20 cellular contexts compared by ENCODE assay signal in the genomic region with DNA sequence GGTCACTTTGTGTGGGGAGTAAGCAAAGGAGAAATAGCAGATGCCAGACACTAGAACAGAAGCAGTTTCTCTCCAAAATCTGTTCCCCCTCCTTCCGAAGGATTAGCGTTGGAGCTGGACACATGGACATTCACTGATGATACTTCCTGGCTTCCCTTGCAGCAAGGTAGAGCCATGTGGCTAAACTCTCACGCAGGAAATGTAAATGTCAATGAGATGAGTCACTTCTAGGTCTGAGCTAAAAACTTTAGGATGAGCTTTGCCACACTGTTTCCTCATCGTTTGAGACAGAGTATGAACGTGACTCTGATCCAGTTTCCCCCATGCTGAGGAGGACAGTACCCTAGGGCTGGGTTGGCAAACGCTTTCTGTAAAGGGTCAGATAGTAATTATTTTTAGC. TPM values are rescaled to one million over a fixed set of nuclear protein-coding genes. Genes with fewer than 3 reads are reported as not detected.
DNase-seq lines count a peak whose midpoint lies in the region; ATAC-seq, FAIRE-seq and TF ChIP-seq lines count a peak whose summit lies in the region.
"Had no signal": no experiment of that assay in that cellular context is flagged by ENCODE, and none has a peak within 500 bp of the region (broad histone marks: within the 10 kb centered on the region; RNA-seq: fewer than 3 reads in every experiment).

No MANE protein-coding gene starts in this region.

- no peaks in the 10 kb centered on the region for H3K4me1 ChIP-seq in GM12878 (ENCODE audit: control insufficient read depth, insufficient read depth, low read length)

- H3K4me3 ChIP-seq in GM12878, result no peak overlapping the region
- H3K4me3 ChIP-seq: hepatocyte, stomach had no signal

- no peak; the same call in 2 of the 3 replicates for ATAC-seq in GM12878
- ATAC-seq: effector memory CD8-positive, alpha-beta T cell had no signal

- POLR2A ChIA-PET in GM12878 (lab: Charles Lee), result no interaction called here

- CTCF ChIA-PET in GM12878 (lab: Yijun Ruan, JAX), result interaction anchor here (0.6 to 3.8 kb wide), 7 partner anchors 7 to 936 kb away, joined by 3 to 11 read pairs (median 3); no protein-coding TSS in a partner anchor

- TF ChIP-seq RAD21 in Ishikawa (IDR thresholded peaks at IDR 0.05; ENCODE audit: low read depth) (no peak), GM12878 (IDR thresholded peaks at IDR 0.05; ENCODE audit: insufficient read depth, low read depth, low read length) (no peak)

- peak; percentile 27 for FAIRE-seq in GM12878 (lab: Jason Lieb, UNC)
- FAIRE-seq: GM12892 had no signal

- in situ Hi-C loops in GM12878 (cut with MboI), result no loop called here

- H3K9ac ChIP-seq in GM12878 (ENCODE audit: control insufficient read depth, insufficient read depth, low read length), result no peak overlapping the region

- SMC1A ChIA-PET in GM12878 (lab: Charles Lee; ENCODE audit: uncharacterized antibody, unreplicated experiment), result interaction anchor here (1.8 kb wide), 1 partner anchor 10 kb away, joined by 6 read pairs; no protein-coding TSS in a partner anchor

- no peak for TF ChIP-seq CTCF in GM12878 (IDR thresholded peaks at IDR 0.05 in 2 of 3, conservative IDR thresholded peaks at IDR 0.05 in 1 of 3; ENCODE audit: control insufficient read depth in 2 of 3, extremely low read depth in 1 of 3, insufficient read depth in 1 of 3, low read depth in 3 of 3, low read length in 3 of 3)

- peak; percentile 90 for DNase-seq in EL
- DNase-seq in GM12878 (ENCODE audit: low read depth, low spot score), result no peak
- DNase-seq in non-pigmented ciliary epithelial cell (ENCODE audit: low read depth), result peak; percentile 19
- no peak for DNase-seq in GOT3 (lab: John Stamatoyannopoulos, UW)
- DNase-seq in NCI-H2227 (lab: John Stamatoyannopoulos, UW; ENCODE audit: unreplicated experiment), result no peak
- DNase-seq in islet precursor cell, result no peak
- DNase-seq in NCI-H1092 treated with DMSO at 0.1 percent for 48 hours (lab: John Stamatoyannopoulos, UW), result no peak
- DNase-seq: activated CD4-positive, alpha-beta memory T cell treated with anti-CD3 and anti-CD28 coated beads for 36 hours; amniotic stem cell; Calu3; effector memory CD8-positive, alpha-beta T cell; NCI-H146; NK-92 treated with Interleukin-12 subunit alpha and Interleukin-12 subunit beta, amount 100 ng/mL, for 24 hours; stomach had no signal

- no peaks in the 10 kb centered on the region for H3K79me2 ChIP-seq in GM12878 (ENCODE audit: control insufficient read depth, insufficient read depth, low read length)
- H3K79me2 ChIP-seq: hepatocyte had no signal

- no TSS peak for BruUV-seq in GM12878 (replicated peaks; lab: Mats Ljungman, UMichigan)

- TF ChIP-seq POLR2A in GM12878 (IDR thresholded peaks at IDR 0.05; ENCODE audit: low read depth, low read length), result no peak

- H4K20me1 ChIP-seq in GM12878 (ENCODE audit: control insufficient read depth, insufficient read depth), result no peaks in the 10 kb centered on the region

- H3K27me3 ChIP-seq in GM12878 (replicated peaks in 1 of 2; ENCODE audit: control insufficient read depth in 2 of 2, insufficient read depth in 2 of 2, low read length in 1 of 2), result peaks cover 1 to 3% of the 10 kb centered on the region in 2 experiments; a peak in 2 of 4 replicates
- H3K27me3 ChIP-seq: hepatocyte had no signal

- no peak overlapping the region for H3K27ac ChIP-seq in GM12878 (ENCODE audit: control insufficient read depth, insufficient read depth)
- H3K27ac ChIP-seq: hepatocyte, stomach had no signal

- H3K36me3 ChIP-seq in GM12878 (ENCODE audit: control insufficient read depth in 2 of 2, insufficient read depth in 2 of 2, low read length in 1 of 2), result no peaks in the 10 kb centered on the region

- intact Hi-C loops in GM12878 (cut with micrococcal nuclease; ENCODE audit: unreplicated experiment), result no loop called here

- H3K4me2 ChIP-seq in GM12878 (ENCODE audit: control insufficient read depth, insufficient read depth), result no peak overlapping the region
- H3K4me2 ChIP-seq: hepatocyte had no signal

- H3K9me3 ChIP-seq in GM12878 (replicated peaks; ENCODE audit: control insufficient read depth, insufficient read depth, low read length), result no peaks in the 10 kb centered on the region

- H2AFZ ChIP-seq in GM12878 (ENCODE audit: control insufficient read depth, low read depth, low read length), result no peak overlapping the region
- H2AFZ ChIP-seq: hepatocyte had no signal

- RAD21 ChIA-PET in GM12878 (lab: Charles Lee; ENCODE audit: unreplicated experiment), result interaction anchor here (1.5 kb wide), 1 partner anchor 49 kb away, joined by 3 read pairs; no protein-coding TSS in a partner anchor

- TF ChIP-seq EP300 in Ishikawa (IDR thresholded peaks at IDR 0.05; ENCODE audit: borderline replicate concordance) (no peak), GM12878 (IDR thresholded peaks at IDR 0.05; ENCODE audit: borderline replicate concordance in 1 of 2, control insufficient read depth in 1 of 2, low read depth in 2 of 2, low read length in 2 of 2) (no peak)

- 71% methylated on average over 6 of the region's 6 CpGs for WGBS in GM12878 (ENCODE audit: insufficient coverage, insufficient replicate concordance, low lambda C conversion rate, missing lambda C conversion rate)

TF ChIP-seq in Ishikawa, 13 proteins besides CTCF, POLR2A, EP300 and RAD21 (continues in another document):
- no peak for TF ChIP-seq FOXM1 (IDR thresholded peaks at IDR 0.05; ENCODE audit: borderline replicate concordance, low read depth)

TF ChIP-seq in GM12878, 131 proteins besides CTCF, POLR2A, EP300 and RAD21 (continues in another document):
- no peak for TF ChIP-seq SIX5 (IDR thresholded peaks at IDR 0.05; ENCODE audit: low read depth, low read length, severe bottlenecking)

RNA-seq across cellular contexts. Expression of gene BHMT2, which starts 5.1 kb away (rescaled TPM):
- not detected in 2 replicates for total RNA-seq in GM12878 (2013; cell fraction: nucleolus; rRNA removed)
- total RNA-seq in GM12878 (2014; rRNA removed) (not detected in 2 replicates), GM12878 (2014; rRNA removed; fragmentation: Illumina TruSeq; extraction: Trizol) (not detected in 2 replicates), GM12878 (2021) (not detected in 2 replicates)
- polyA plus RNA-seq in GM12878 (2011; ENCODE audit: low read depth), result not detected
- polyA plus RNA-seq in GM12878 (2011; rRNA removed) (not detected in 2 replicates), GM12878 (2014; fragmentation: Illumina TruSeq; extraction: Trizol) (not detected in 2 replicates), GM12878 (2014; fragmentation: Nextera tagmentation; extraction: Ambion mirVana) (not detected), GM12878 (2014; rRNA removed) (not detected in 2 replicates), GM12878 (2016; fragmentation: Nextera tagmentation; extraction: Ambion mirVana) (not detected)
- polyA plus RNA-seq in GM12878 (2011; cell fraction: cytosol; rRNA removed), result not detected in 2 replicates
- not detected in 2 replicates for polyA plus RNA-seq in GM12878 (2011; cell fraction: nucleus; rRNA removed)
- polyA plus RNA-seq in GM12878 (2012), result not detected in 2 replicates
- polyA minus RNA-seq in GM12878 (2011; rRNA and poly(A)+ RNA removed), result not detected in 2 replicates
- not detected in 2 replicates for polyA minus RNA-seq in GM12878 (2011; cell fraction: cytosol; rRNA and poly(A)+ RNA removed)
- polyA minus RNA-seq in GM12878 (2011; cell fraction: nucleus; rRNA and poly(A)+ RNA removed), result not detected in 2 replicates
- total RNA-seq: activated CD4-positive, alpha-beta memory T cell treated with anti-CD3 and anti-CD28 coated beads for 36 hours; Calu3; hepatocyte; osteocyte; T-helper 1 cell treated with Interleukin-12 subunit alpha and Interleukin-12 subunit beta and Interleukin-4 antibody, amounts not matched to agents 30 ng/mL and 1 ng/mL, for 36 hours had no signal
- polyA plus RNA-seq: hepatocyte had no signal

RNA-seq across cellular contexts. Expression of gene DMGDH, which starts 5.2 kb away (rescaled TPM):
- total RNA-seq in GM12878 (2013; cell fraction: nucleolus; rRNA removed), result 0.73 and 0.86 TPM in 2 replicates
- total RNA-seq in GM12878 (2014; rRNA removed), result 0.28 and 1.1 TPM in 2 replicates
- 0.54 and 0.64 TPM in 2 replicates for total RNA-seq in GM12878 (2014; rRNA removed; fragmentation: Illumina TruSeq; extraction: Trizol)
- 0.56 TPM in 1 of 2 replicates, not detected in the other for total RNA-seq in GM12878 (2021)
- polyA plus RNA-seq in GM12878 (2011; ENCODE audit: low read depth), result not detected
- 0.45 and 0.73 TPM in 2 replicates for polyA plus RNA-seq in GM12878 (2011; rRNA removed)
- 0.42 and 0.70 TPM in 2 replicates for polyA plus RNA-seq in GM12878 (2011; cell fraction: cytosol; rRNA removed)
- polyA plus RNA-seq in GM12878 (2011; cell fraction: nucleus; rRNA removed), result 0.27 and 0.91 TPM in 2 replicates
- 0.65 and 0.95 TPM in 2 replicates for polyA plus RNA-seq in GM12878 (2012)
- polyA plus RNA-seq in GM12878 (2014; fragmentation: Illumina TruSeq; extraction: Trizol), result 0.29 and 0.90 TPM in 2 replicates
- polyA plus RNA-seq in GM12878 (2014; fragmentation: Nextera tagmentation; extraction: Ambion mirVana), result under 1 TPM in 1 of 2 experiments, not detected in 1; 0.22 TPM
- 0.25 and 1.5 TPM in 2 replicates for polyA plus RNA-seq in GM12878 (2014; rRNA removed)
- polyA plus RNA-seq in GM12878 (2016; fragmentation: Nextera tagmentation; extraction: Ambion mirVana), result under 1 TPM in 1 of 2 experiments, not detected in 1; 0.44 TPM
- polyA minus RNA-seq in GM12878 (2011; rRNA and poly(A)+ RNA removed), result 0.15 and 2.2 TPM in 2 replicates
- polyA minus RNA-seq in GM12878 (2011; cell fraction: cytosol; rRNA and poly(A)+ RNA removed), result 0.31 TPM in 1 of 2 replicates, not detected in the other
- 0.67 and 0.73 TPM in 2 replicates for polyA minus RNA-seq in GM12878 (2011; cell fraction: nucleus; rRNA and poly(A)+ RNA removed)

RNA-seq across cellular contexts. Expression of gene BHMT, which starts 37.0 kb away (rescaled TPM):
- not detected in 2 replicates for total RNA-seq in GM12878 (2013; cell fraction: nucleolus; rRNA removed)
- not detected in 2 replicates for total RNA-seq in GM12878 (2014; rRNA removed)
- total RNA-seq in GM12878 (2014; rRNA removed; fragmentation: Illumina TruSeq; extraction: Trizol), result not detected in 2 replicates
- 0.29 and 0.44 TPM in 2 replicates for total RNA-seq in GM12878 (2021)
- polyA plus RNA-seq in GM12878 (2011; ENCODE audit: low read depth), result not detected
- polyA plus RNA-seq in GM12878 (2011; rRNA removed), result not detected in 2 replicates
- not detected in 2 replicates for polyA plus RNA-seq in GM12878 (2011; cell fraction: cytosol; rRNA removed)
- not detected in 2 replicates for polyA plus RNA-seq in GM12878 (2011; cell fraction: nucleus; rRNA removed)
- polyA plus RNA-seq in GM12878 (2012), result not detected in 2 replicates
- polyA plus RNA-seq in GM12878 (2014; fragmentation: Illumina TruSeq; extraction: Trizol), result not detected in 2 replicates
- not detected for polyA plus RNA-seq in GM12878 (2014; fragmentation: Nextera tagmentation; extraction: Ambion mirVana)
- polyA plus RNA-seq in GM12878 (2014; rRNA removed), result not detected in 2 replicates
- not detected for polyA plus RNA-seq in GM12878 (2016; fragmentation: Nextera tagmentation; extraction: Ambion mirVana)
- polyA minus RNA-seq in GM12878 (2011; rRNA and poly(A)+ RNA removed), result not detected in 2 replicates
- not detected in 2 replicates for polyA minus RNA-seq in GM12878 (2011; cell fraction: cytosol; rRNA and poly(A)+ RNA removed)
- polyA minus RNA-seq in GM12878 (2011; cell fraction: nucleus; rRNA and poly(A)+ RNA removed), result not detected in 2 replicates
- total RNA-seq: activated CD4-positive, alpha-beta memory T cell treated with anti-CD3 and anti-CD28 coated beads for 36 hours; Calu3; lung microvascular endothelial cell; osteocyte; T-helper 1 cell treated with Interleukin-12 subunit alpha and Interleukin-12 subunit beta and Interleukin-4 antibody, amounts not matched to agents 30 ng/mL and 1 ng/mL, for 36 hours had no signal

Comparison
In these comparisons a context has a peak if more than half of its experiments do, and no peak if none do; other contexts are left out.
1. DNase-seq: peak in EL (single experiment) and non-pigmented ciliary epithelial cell (single experiment); none in GM12878 (single experiment), GOT3 (single experiment), NCI-H2227 (single experiment), islet precursor cell (single experiment) and NCI-H1092 treated with DMSO at 0.1 percent for 48 hours (single experiment).